ENCODE assay signal across 1 cellular context in genomic region chr2:181910028-181910763, GRCh38.
TF ChIP-seq lines count a peak whose summit lies in the region.

No MANE protein-coding gene starts in this region.

TF ChIP-seq in GM12878, 131 proteins besides CTCF, POLR2A, EP300 and RAD21 (continued from another document):
- 0 out of 2 replicates have a peak, but pooled peaks have one; percentile 26 for TF ChIP-seq NFIC (IDR thresholded peaks at IDR 0.05; ENCODE audit: low read depth, low read length)
